Comparison of ENCODE assay signal across 9 cellular contexts in genomic region chr6:138402833-138403187, GRCh38. TPM values are rescaled to one million over a fixed set of nuclear protein-coding genes. Genes with fewer than 3 reads are reported as not detected.
DNase-seq lines count a peak whose midpoint lies in the region; ATAC-seq and TF ChIP-seq lines count a peak whose summit lies in the region.
"Had no signal": no experiment of that assay in that cellular context is flagged by ENCODE, and none has a peak within 500 bp of the region (broad histone marks: within the 10 kb centered on the region; RNA-seq: fewer than 3 reads in every experiment).

No MANE protein-coding gene starts in this region.

- H3F3A ChIP-seq in Loucy (ENCODE audit: low read depth), result peaks cover 3% of the 10 kb centered on the region; the same call in 1 of the 2 replicates

- no peak overlapping the region for H3K27ac ChIP-seq in coronary artery

- H3K79me2 ChIP-seq in Loucy (ENCODE audit: insufficient read depth, low read length), result peaks cover 12% of the 10 kb centered on the region; the same call in 1 of the 2 replicates

- DNase-seq in CD14-positive monocyte (ENCODE audit: low spot score) (no peak), coronary artery (ENCODE audit: low spot score) (no peak), osteocyte (ENCODE audit: extremely low spot score, unreplicated experiment) (no peak), GM10266 (ENCODE audit: extremely low spot score) (no peak), omental fat pad (ENCODE audit: low spot score) (no peak)

- H4K20me1 ChIP-seq in Loucy (ENCODE audit: insufficient read depth, low read length, poor library complexity, severe bottlenecking), result no peaks in the 10 kb centered on the region

- no peak overlapping the region for H3K27ac Mint-ChIP-seq in CD14-positive monocyte
- H3K27ac Mint-ChIP-seq in osteocyte (ENCODE audit: unreplicated experiment), result no peak overlapping the region

- TF ChIP-seq CTCF in CD14-positive monocyte (IDR thresholded peaks at IDR 0.05) (no peak), Loucy (conservative IDR thresholded peaks at IDR 0.05; ENCODE audit: low read length) (no peak), coronary artery (IDR thresholded peaks at IDR 0.05) (no peak), osteocyte (IDR thresholded peaks at IDR 0.05) (no peak), GM10266 (IDR thresholded peaks at IDR 0.05; ENCODE audit: control insufficient read depth, insufficient read depth, low read depth, missing control alignments) (no peak), omental fat pad (IDR thresholded peaks at IDR 0.05) (no peak)

- no peaks in the 10 kb centered on the region; the same call in 1 of the 2 replicates for H3K36me3 ChIP-seq in Loucy (ENCODE audit: insufficient read depth, low read length)

- H3K4me1 ChIP-seq in Loucy (ENCODE audit: insufficient read depth, low read length, poor library complexity, severe bottlenecking), result peaks cover 19% of the 10 kb centered on the region

- ATAC-seq in GM19397 (IDR thresholded peaks at IDR 0.05; ENCODE audit: unreplicated experiment), result no peak
- no peak for ATAC-seq in omental fat pad (ENCODE audit: low FRiP score)
- no peak for ATAC-seq in esophagus mucosa

- H3K9me2 ChIP-seq in Loucy (replicated peaks; ENCODE audit: low read depth, low read length), result no peaks in the 10 kb centered on the region

- H3K27me3 Mint-ChIP-seq in CD14-positive monocyte (ENCODE audit: low read depth in 3 of 3) (peaks cover 0 to 2% (median 0%) of the 10 kb centered on the region in 3 donors), osteocyte (ENCODE audit: unreplicated experiment) (no peaks in the 10 kb centered on the region)

- H3K4me2 ChIP-seq in Loucy (ENCODE audit: low read depth, low read length, poor library complexity, severe bottlenecking), result peak overlapping the region; percentile 79

- H3K27me3 ChIP-seq in Loucy (ENCODE audit: insufficient read depth, low read length, poor library complexity, severe bottlenecking), result no peaks in the 10 kb centered on the region

- peak overlapping the region; percentile 82 for H3K4me3 ChIP-seq in Loucy (ENCODE audit: low read length, poor library complexity, severe bottlenecking)
- peak overlapping the region; percentile 85 for H3K4me3 ChIP-seq in coronary artery

- H3K4me1 Mint-ChIP-seq in CD14-positive monocyte (peaks cover 33% of the 10 kb centered on the region), osteocyte (ENCODE audit: unreplicated experiment) (peaks cover 14% of the 10 kb centered on the region)

- H3K36me3 Mint-ChIP-seq in CD14-positive monocyte, result peaks cover 19 to 23% of the 10 kb centered on the region in 2 donors
- peaks cover 14% of the 10 kb centered on the region for H3K36me3 Mint-ChIP-seq in osteocyte (ENCODE audit: unreplicated experiment)

- H3K9me3 ChIP-seq in Loucy (ENCODE audit: insufficient read depth, low read depth, low read length), result no peaks in the 10 kb centered on the region

- peaks cover 0 to 1% (median 0%) of the 10 kb centered on the region in 7 donors for H3K9me3 Mint-ChIP-seq in CD14-positive monocyte
- H3K9me3 Mint-ChIP-seq in osteocyte (ENCODE audit: unreplicated experiment), result no peaks in the 10 kb centered on the region

- H3K4me3 Mint-ChIP-seq in CD14-positive monocyte (peak overlapping the region; percentile 90 to 91), osteocyte (ENCODE audit: unreplicated experiment) (peak overlapping the region; percentile 76)

- intact Hi-C loops in CD14-positive monocyte (cut with micrococcal nuclease), result loop anchor here in 1 of 2 donors (10.0 kb wide), 1 partner anchor 372 kb away; the partner anchor contains the start of gene CCDC28A

- peak overlapping the region; percentile 96 for H2AFZ ChIP-seq in Loucy (ENCODE audit: low read length)

- peak overlapping the region; percentile 88 for H3K9ac ChIP-seq in Loucy (ENCODE audit: low read depth, low read length, poor library complexity, severe bottlenecking)

RNA-seq across cellular contexts. Expression of gene HEBP2, which starts 1.2 kb away (rescaled TPM):
- 10 to 100 TPM; 96.8 to 97.5 TPM for polyA plus RNA-seq in CD14-positive monocyte
- total RNA-seq in osteocyte, result 33.9 and 36.8 TPM in 2 replicates
- 100 to 1,000 TPM; 118 to 282 (median 205) TPM for total RNA-seq in omental fat pad
- total RNA-seq in esophagus mucosa, result 162 TPM

RNA-seq across cellular contexts. Expression of gene SMIM28, which starts 25.1 kb away (rescaled TPM):
- polyA plus RNA-seq in CD14-positive monocyte, result not detected
- total RNA-seq in osteocyte (not detected in 2 replicates), omental fat pad (not detected), esophagus mucosa (not detected)
- total RNA-seq: HT1080 had no signal
